ENCODE assay signal across 8 cellular contexts in genomic region chr3:170180952-170181876, GRCh38.
A peak's percentile ranks its signal among the peaks of the same experiment; 100 is the strongest.
DNase-seq lines count a peak whose midpoint lies in the region; ATAC-seq and TF ChIP-seq lines count a peak whose summit lies in the region.

Gene PHC3, minus strand, starts transcription at chr3:170181733. Its CDS starts 18 bp downstream, at chr3:170181715.

- no peaks in the 10 kb centered on the region for H3K27me3 ChIP-seq in BLaER1

- peak; percentile 12 for TF ChIP-seq CTCF in choroid plexus epithelial cell (conservative IDR thresholded peaks at IDR 0.05; ENCODE audit: low read depth, low read length)

- peak; percentile 78 for ATAC-seq in GM19324 (IDR thresholded peaks at IDR 0.05; ENCODE audit: low FRiP score, unreplicated experiment)
- ATAC-seq in HG03460 (IDR thresholded peaks at IDR 0.05; ENCODE audit: unreplicated experiment): peak; percentile 70

- H3K9ac ChIP-seq in BLaER1: peak within 1 kb of the TSS; percentile 90

- peaks cover 18% of the 10 kb centered on the region for H3K4me1 ChIP-seq in BLaER1

- peak within 1 kb of the TSS; percentile 97 for H3K27ac ChIP-seq in BLaER1

- H3K36me3 ChIP-seq in BLaER1: peaks cover 26% of the 10 kb centered on the region

- peak within 1 kb of the TSS; percentile 94 for H3K4me2 ChIP-seq in BLaER1

- no peaks in the 10 kb centered on the region for H3K9me3 ChIP-seq in BLaER1

- no peaks in the 10 kb centered on the region; the same call in 1 of the 2 replicates for H4K20me1 ChIP-seq in BLaER1

- DNase-seq in NCI-H524 treated with DMSO at 0.1 percent for 48 hours (lab: John Stamatoyannopoulos, UW) (peak; percentile 70), choroid plexus epithelial cell (ENCODE audit: low read depth) (peak; percentile 91), kidney glomerular epithelial cell (lab: John Stamatoyannopoulos, UW) (peak; percentile 87)
- DNase-seq in activated CD4-positive, alpha-beta T cell treated with anti-CD3 and anti-CD28 coated beads for 4 hours: peak; percentile 89 to 92
- peak; percentile 89 to 90 for DNase-seq in stimulated activated CD4-positive, alpha-beta T cell treated with anti-CD3 and anti-CD28 coated beads, Interleukin-15, amount 100 ng/mL, for 48 hours (ENCODE audit: low read depth in 2 of 2)

- H3K4me3 ChIP-seq in BLaER1 (peak within 1 kb of the TSS; percentile 90), choroid plexus epithelial cell (ENCODE audit: low read depth, low read length) (peak within 1 kb of the TSS; percentile 99)

Comparison
In these comparisons a context has a peak if more than half of its experiments do, and no peak if none do; other contexts are left out.
1. Peak in every context shown above with its lines: DNase-seq, ATAC-seq, H3K4me3 ChIP-seq and H3K27ac ChIP-seq.